Comparison of ENCODE assay signal across 18 cellular contexts in the genomic region with DNA sequence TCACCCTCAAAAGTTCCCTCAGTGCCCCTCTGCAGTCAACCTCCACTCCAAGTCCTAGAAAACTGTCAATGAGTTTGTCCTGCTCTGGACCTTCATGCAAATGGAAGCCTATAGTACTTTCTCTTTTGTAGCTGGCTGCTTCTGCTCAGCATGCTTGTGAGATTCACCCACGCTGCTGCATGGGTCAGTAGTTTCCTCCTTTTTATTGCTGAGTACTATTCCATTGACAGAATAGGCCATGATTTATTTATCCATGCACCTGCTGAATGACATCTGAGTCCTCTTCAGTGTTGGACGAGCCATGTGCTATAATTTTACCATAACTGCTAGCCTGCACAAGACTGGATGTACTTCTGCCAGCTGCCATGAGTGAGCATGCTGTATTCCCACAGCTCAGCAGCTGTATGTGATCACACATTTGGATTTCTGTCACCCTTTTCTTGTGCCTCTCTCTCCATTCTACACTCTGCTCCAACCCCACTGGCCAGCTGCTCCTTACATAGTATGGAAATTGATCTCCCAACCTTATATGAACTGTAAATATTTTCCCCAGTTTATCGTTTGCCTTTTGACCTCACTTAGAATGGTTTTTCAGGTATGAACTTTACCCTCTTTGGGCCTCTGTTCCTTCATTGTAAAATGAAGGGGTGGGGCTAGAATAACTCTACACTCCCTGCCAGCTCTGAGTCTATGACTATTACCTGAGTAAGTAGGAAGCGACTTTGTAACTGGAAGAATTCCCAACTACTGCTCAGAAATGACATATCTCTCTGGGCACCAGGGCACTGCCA. TPM values are rescaled to one million over a fixed set of nuclear protein-coding genes. Genes with fewer than 3 reads are reported as not detected.
DNase-seq lines count a peak whose midpoint lies in the region; ATAC-seq, FAIRE-seq and TF ChIP-seq lines count a peak whose summit lies in the region.
"Had no signal": no experiment of that assay in that cellular context is flagged by ENCODE, and none has a peak within 500 bp of the region (broad histone marks: within the 10 kb centered on the region; RNA-seq: fewer than 3 reads in every experiment).

No MANE protein-coding gene starts in this region.

- ATAC-seq in HG03457 (IDR thresholded peaks at IDR 0.05; ENCODE audit: unreplicated experiment): no peak
- ATAC-seq: natural killer cell treated with Interleukin-12 subunit alpha and Interleukin-12 subunit beta and Interleukin-15 and Interleukin-18, amount 100 ng/mL, for 72 hours had no signal

- TF ChIP-seq CTCF in Calu3 (IDR thresholded peaks at IDR 0.05; ENCODE audit: unreplicated experiment) (no peak), bronchial epithelial cell (IDR thresholded peaks at IDR 0.05; ENCODE audit: insufficient read depth, low read length, severe bottlenecking) (no peak)

- no peaks in the 10 kb centered on the region for H3K27me3 Mint-ChIP-seq in Calu3 (ENCODE audit: unreplicated experiment)

- CTCF ChIA-PET in Calu3 (lab: Charles Lee): interaction anchor here (0.5 to 1.3 kb wide), 3 partner anchors 25 to 99 kb away, joined by 3 to 4 read pairs (median 4); partner anchors contain the start of gene CDCP1

- no peaks in the 10 kb centered on the region for H3K27me3 ChIP-seq in bronchial epithelial cell (ENCODE audit: control insufficient read depth, insufficient read depth, low read length)
- H3K27me3 ChIP-seq in mucosa of rectum (ENCODE audit: control insufficient read depth in 2 of 2, insufficient read depth in 2 of 2, low read length in 2 of 2): no peaks in the 10 kb centered on the region
- H3K27me3 ChIP-seq: sigmoid colon had no signal

- DNase-seq in Calu3 (no peak), HuH-7.5 (ENCODE audit: low spot score) (peak; percentile 37), bronchial epithelial cell (ENCODE audit: low read depth) (peak; percentile 91), ureter (ENCODE audit: low spot score) (no peak), GM12892 (ENCODE audit: insufficient read length) (no peak), NCI-H446 (lab: John Stamatoyannopoulos, UW) (no peak)
- DNase-seq: activated effector memory CD4-positive, alpha-beta T cell treated with Interleukin-2 at 50 U/mL for 16 hours; C1 segment of cervical spinal cord; effector CD8-positive, alpha-beta T cell; MV-4-11; NCI-H345; OCI-M1; sigmoid colon; T1000 had no signal

- H3K9ac ChIP-seq in mucosa of rectum (ENCODE audit: low read depth in 1 of 2, low read length in 2 of 2): peak overlapping the region; percentile 4 to 46

- peaks cover 21% of the 10 kb centered on the region for H3K36me3 Mint-ChIP-seq in Calu3 (ENCODE audit: insufficient read depth, unreplicated experiment)
- H3K36me3 Mint-ChIP-seq: natural killer cell treated with Interleukin-12 subunit alpha and Interleukin-12 subunit beta and Interleukin-15 and Interleukin-18, amount 100 ng/mL, for 72 hours had no signal

- H3K27ac Mint-ChIP-seq in Calu3 (ENCODE audit: unreplicated experiment): peak overlapping the region; percentile 64
- H3K27ac Mint-ChIP-seq: stimulated activated naive CD8-positive, alpha-beta T cell treated with anti-CD3 and anti-CD28 coated beads, Interleukin-15, Interleukin-2, amounts not matched to agents 100 ng/mL and 50 ng/mL, for 24 hours had no signal

- no TSS peak for BruUV-seq in Calu3 (replicated peaks; lab: Mats Ljungman, UMichigan)

- peak overlapping the region; percentile 8 for H3K4me3 Mint-ChIP-seq in Calu3 (ENCODE audit: low read depth, unreplicated experiment)
- H3K4me3 Mint-ChIP-seq: natural killer cell treated with Interleukin-12 subunit alpha and Interleukin-12 subunit beta and Interleukin-15 and Interleukin-18, amount 100 ng/mL, for 72 hours; stimulated activated naive CD8-positive, alpha-beta T cell treated with anti-CD3 and anti-CD28 coated beads, Interleukin-15, Interleukin-2, amounts not matched to agents 100 ng/mL and 50 ng/mL, for 24 hours had no signal

- intact Hi-C loops in Calu3 (cut with micrococcal nuclease; ENCODE audit: unreplicated experiment): loop anchor here (5.0 kb wide), 3 partner anchors 47 to 92 kb away; no protein-coding TSS in a partner anchor

- H3K9me3 ChIP-seq in mucosa of rectum (ENCODE audit: control insufficient read depth in 2 of 2, low read length in 2 of 2): no peaks in the 10 kb centered on the region
- H3K9me3 ChIP-seq: sigmoid colon had no signal

- no peaks in the 10 kb centered on the region for H3K9me3 Mint-ChIP-seq in Calu3 (ENCODE audit: low read depth, unreplicated experiment)
- H3K9me3 Mint-ChIP-seq: natural killer cell treated with Interleukin-12 subunit alpha and Interleukin-12 subunit beta and Interleukin-15 and Interleukin-18, amount 100 ng/mL, for 72 hours; stimulated activated naive CD8-positive, alpha-beta T cell treated with anti-CD3 and anti-CD28 coated beads, Interleukin-15, Interleukin-2, amounts not matched to agents 100 ng/mL and 50 ng/mL, for 24 hours had no signal

- FAIRE-seq in bronchial epithelial cell (lab: Jason Lieb, UNC) (peak; percentile 23), GM12892 (lab: Jason Lieb, UNC) (no peak)

- H3K27ac ChIP-seq in mucosa of rectum (ENCODE audit: low read depth in 2 of 2, low read length in 2 of 2): peak overlapping the region; percentile 90 to 91

- H3K4me1 ChIP-seq in mucosa of rectum (ENCODE audit: control insufficient read depth in 2 of 2, insufficient read depth in 2 of 2, low read length in 2 of 2): peaks cover 57 to 68% of the 10 kb centered on the region in 2 donors

- no peak overlapping the region for H3K4me3 ChIP-seq in bronchial epithelial cell (ENCODE audit: low read depth, low read length)
- H3K4me3 ChIP-seq in mucosa of rectum (ENCODE audit: low read length in 2 of 2): peak overlapping the region in 1 of 2 donors; percentile 37
- H3K4me3 ChIP-seq: sigmoid colon had no signal

- TF ChIP-seq POLR2A in GM12892 (IDR thresholded peaks at IDR 0.05; ENCODE audit: low read depth, low read length): no peak

- H3K36me3 ChIP-seq in bronchial epithelial cell (ENCODE audit: control insufficient read depth, insufficient read depth, low read length) (peaks cover 4% of the 10 kb centered on the region), mucosa of rectum (ENCODE audit: control insufficient read depth in 2 of 2, insufficient read depth in 2 of 2, low read length in 2 of 2) (peaks cover under 1 to 7% of the 10 kb centered on the region in 2 donors)
- H3K36me3 ChIP-seq: sigmoid colon had no signal

- H3K4me1 Mint-ChIP-seq in Calu3 (ENCODE audit: low read depth, unreplicated experiment): peaks cover 58% of the 10 kb centered on the region

RNA-seq across cellular contexts. Expression of gene CDCP1, which starts 26.2 kb away (rescaled TPM):
- 66.4 and 66.9 TPM in 2 replicates for total RNA-seq in Calu3 (2022)
- total RNA-seq in bronchial epithelial cell: 41.3 and 64.9 TPM in 2 replicates
- total RNA-seq in ureter: 40.6 TPM
- 0.36 TPM for polyA plus RNA-seq in GM12892 (2012; ENCODE audit: missing spikeins)

Comparison
In these comparisons a context has a peak if more than half of its experiments do, and no peak if none do; other contexts are left out.
1. DNase-seq: peak in HuH-7.5 (single experiment) and bronchial epithelial cell (single experiment); none in Calu3 (single experiment), ureter (single experiment), GM12892 (single experiment) and NCI-H446 (0 of 2).